ENCODE assay signal across 8 cellular contexts in genomic region chr7:30596043-30596641, GRCh38. TPM values are rescaled to one million over a fixed set of nuclear protein-coding genes. Genes with fewer than 3 reads are reported as not detected.
DNase-seq lines count a peak whose midpoint lies in the region; ATAC-seq and TF ChIP-seq lines count a peak whose summit lies in the region.

No MANE protein-coding gene starts in this region.

- TF ChIP-seq CTCF in epithelial cell of proximal tubule (conservative IDR thresholded peaks at IDR 0.05; ENCODE audit: low read depth, low read length): peak; percentile 12
- TF ChIP-seq CTCF in neural progenitor cell (IDR thresholded peaks at IDR 0.05): no peak

- H3K4me1 ChIP-seq in HUES6 (ENCODE audit: control insufficient read depth, insufficient read depth, low read length) (peaks cover 4% of the 10 kb centered on the region), neural progenitor cell (peaks cover 19% of the 10 kb centered on the region)

- no peak overlapping the region for H2AFZ ChIP-seq in neural progenitor cell (replicated peaks)

- ATAC-seq in T-helper 17 cell: no peak
- ATAC-seq in GM18870 (IDR thresholded peaks at IDR 0.05; ENCODE audit: unreplicated experiment): no peak

- DNase-seq in NCI-H1092 treated with DMSO at 0.1 percent for 48 hours (lab: John Stamatoyannopoulos, UW) (peak; percentile 29), NCI-H1092 (lab: John Stamatoyannopoulos, UW) (no peak), T-helper 17 cell (no peak), epithelial cell of proximal tubule (ENCODE audit: low read depth) (no peak), neural progenitor cell (ENCODE audit: low spot score) (peak; percentile 15)
- DNase-seq in activated CD4-positive, CD25-positive, alpha-beta regulatory T cell treated with anti-CD3 and anti-CD28 coated beads, Interleukin-2, amount 50 U/mL, for 72 hours: no peak

- no peaks in the 10 kb centered on the region for H3K27me3 Mint-ChIP-seq in T-helper 17 cell
- H3K27me3 Mint-ChIP-seq in neural progenitor cell (ENCODE audit: insufficient read depth, low read depth): peaks cover 2% of the 10 kb centered on the region

- H3K4me1 Mint-ChIP-seq in T-helper 17 cell: peaks cover 40% of the 10 kb centered on the region
- H3K4me1 Mint-ChIP-seq in neural progenitor cell: peaks cover 18% of the 10 kb centered on the region

- H3K79me2 ChIP-seq in neural progenitor cell (ENCODE audit: low read depth): peaks cover 63% of the 10 kb centered on the region

- H3K27ac ChIP-seq in HUES6 (ENCODE audit: low read depth, low read length): peak overlapping the region; percentile 98
- no peak overlapping the region for H3K27ac ChIP-seq in neural progenitor cell

- H3K4me2 ChIP-seq in neural progenitor cell: peak overlapping the region; percentile 95

- peak overlapping the region; percentile 99 for H3K9ac ChIP-seq in HUES6 (ENCODE audit: low read length)
- peak overlapping the region; percentile 91 for H3K9ac ChIP-seq in neural progenitor cell

- H3K4me3 ChIP-seq in HUES6 (ENCODE audit: low read depth, low read length) (peak overlapping the region; percentile 99), epithelial cell of proximal tubule (ENCODE audit: low read depth, low read length) (peak overlapping the region; percentile 73), neural progenitor cell (peak overlapping the region; percentile 91)

- peaks cover 25% of the 10 kb centered on the region for H3F3A ChIP-seq in neural progenitor cell (ENCODE audit: low read depth)

- peaks cover 41% of the 10 kb centered on the region for H3K36me3 ChIP-seq in HUES6 (ENCODE audit: control insufficient read depth, insufficient read depth, low read length)
- peaks cover 7% of the 10 kb centered on the region for H3K36me3 ChIP-seq in neural progenitor cell

- H3K4me3 Mint-ChIP-seq in T-helper 17 cell (peak overlapping the region; percentile 100), neural progenitor cell (peak overlapping the region; percentile 98)

- H3K9me3 Mint-ChIP-seq in neural progenitor cell: no peaks in the 10 kb centered on the region

- H3K9me3 ChIP-seq in HUES6 (ENCODE audit: control insufficient read depth, insufficient read depth, low read depth, low read length): no peaks in the 10 kb centered on the region
- no peaks in the 10 kb centered on the region for H3K9me3 ChIP-seq in T-helper 17 cell (ENCODE audit: control insufficient read depth, low read length, poor library complexity, severe bottlenecking)
- no peaks in the 10 kb centered on the region for H3K9me3 ChIP-seq in neural progenitor cell (ENCODE audit: low read depth)

- peak overlapping the region; percentile 100 for H3K27ac Mint-ChIP-seq in T-helper 17 cell
- H3K27ac Mint-ChIP-seq in neural progenitor cell: peak overlapping the region; percentile 54

- H3K36me3 Mint-ChIP-seq in T-helper 17 cell (ENCODE audit: low read depth) (peaks cover 6% of the 10 kb centered on the region), neural progenitor cell (peaks cover 7% of the 10 kb centered on the region)

- H3K27me3 ChIP-seq in HUES6 (ENCODE audit: control insufficient read depth, insufficient read depth, low read length) (no peaks in the 10 kb centered on the region), neural progenitor cell (no peaks in the 10 kb centered on the region)

- peaks cover 26% of the 10 kb centered on the region for H4K20me1 ChIP-seq in neural progenitor cell (ENCODE audit: low read depth)

RNA-seq across cellular contexts. Expression of gene GARS1, which starts 1.5 kb away (rescaled TPM):
- total RNA-seq in T-helper 17 cell: 100 to 1,000 TPM in 1 of 2 donors, 10 to 100 TPM in 1; 84.6 to 114 TPM
- total RNA-seq in epithelial cell of proximal tubule: 154 and 240 TPM in 2 replicates
- total RNA-seq in neural progenitor cell (ENCODE audit: low replicate concordance): 95.9 and 116 TPM in 2 replicates

Comparison
In these comparisons a context has a peak if more than half of its experiments do, and no peak if none do; other contexts are left out.
1. DNase-seq: peak in NCI-H1092 treated with DMSO at 0.1 percent for 48 hours (single experiment) and neural progenitor cell (single experiment); none in NCI-H1092 (single experiment), T-helper 17 cell (0 of 3), epithelial cell of proximal tubule (single experiment) and activated CD4-positive, CD25-positive, alpha-beta regulatory T cell treated with anti-CD3 and anti-CD28 coated beads, Interleukin-2, amount 50 U/mL, for 72 hours (single experiment).
2. Peak in every context shown above with its lines, with median percentiles within 50 percentile points of each other: H3K4me3 ChIP-seq.